ENCODE assay signal across 17 cellular contexts in the genomic region with DNA sequence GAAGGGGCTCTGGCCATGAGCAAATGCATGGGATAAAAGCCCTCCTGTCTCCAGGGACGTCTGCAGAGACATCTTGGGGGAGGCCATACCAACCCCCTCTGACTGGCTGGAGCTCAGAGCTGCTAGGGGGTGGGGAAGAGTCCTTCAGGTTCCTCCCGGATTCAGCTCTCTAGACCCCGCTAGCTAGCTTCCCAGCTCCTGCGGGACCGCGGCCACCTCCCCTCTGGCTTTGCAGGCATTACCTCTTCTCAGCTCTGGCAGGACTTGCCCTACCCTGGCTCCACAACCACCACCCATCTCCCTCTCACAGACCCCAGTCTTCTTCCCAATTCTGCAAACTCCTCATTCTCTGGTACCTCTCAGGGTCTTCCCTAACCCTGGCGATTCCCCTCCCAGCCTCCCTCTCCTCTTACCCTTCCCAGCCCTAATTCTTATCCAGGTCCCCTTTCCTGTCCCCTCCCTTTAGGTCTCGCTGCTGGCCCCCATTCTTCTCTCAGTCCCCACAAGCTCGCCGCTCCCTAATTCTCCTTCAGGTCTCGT. TPM values are rescaled to one million over a fixed set of nuclear protein-coding genes. Genes with fewer than 3 reads are reported as not detected.
DNase-seq lines count a peak whose midpoint lies in the region; ATAC-seq and TF ChIP-seq lines count a peak whose summit lies in the region.
"Had no signal": no experiment of that assay in that cellular context is flagged by ENCODE, and none has a peak within 500 bp of the region (broad histone marks: within the 10 kb centered on the region; RNA-seq: fewer than 3 reads in every experiment).

No MANE protein-coding gene starts in this region.

- no CpG with 5 or more reads among the region's 11 CpGs for WGBS in iPS DF 6.9 (ENCODE audit: insufficient coverage, insufficient read length)
- 9 to 17% methylated on average over 11 of the region's 11 CpGs for WGBS in tibial nerve, 2 donors

- DNase-seq in G401 (ENCODE audit: low spot score) (peak; percentile 58), T-helper 17 cell (no peak), iPS DF 6.9 (ENCODE audit: low read depth, low spot score) (no peak), neural crest cell (ENCODE audit: low read depth, low spot score) (no peak), tibial nerve (ENCODE audit: low spot score in 2 of 2) (no peak), amniotic stem cell (lab: John Stamatoyannopoulos, UW) (no peak), MV-4-11 (lab: John Stamatoyannopoulos, UW) (no peak)
- DNase-seq in naive thymus-derived CD4-positive, alpha-beta T cell, result no peak
- DNase-seq: activated CD4-positive, alpha-beta T cell treated with anti-CD3 and anti-CD28 coated beads for 1 hour; activated T-cell treated with anti-CD3 and anti-CD28 coated beads, Interleukin-2, amount 50 U/mL, for 1 hour; mesenchymal stem cell; NCI-H187 treated with DMSO at 0.1 percent for 48 hours; psoas muscle had no signal

- ATAC-seq in T-helper 17 cell, result no peak
- no peak for ATAC-seq in naive thymus-derived CD4-positive, alpha-beta T cell

- TF ChIP-seq EP300 in tibial nerve (IDR thresholded peaks at IDR 0.05), result no peak

- in situ Hi-C loops in G401 (cut with HindIII; ENCODE audit: low sequenced_read_pairs), result no loop called here

- TF ChIP-seq CTCF in neural crest cell (conservative IDR thresholded peaks at IDR 0.05) (no peak), tibial nerve (IDR thresholded peaks at IDR 0.05) (no peak)

- no peaks in the 10 kb centered on the region for H3K9me3 Mint-ChIP-seq in neural crest cell
- H3K9me3 Mint-ChIP-seq in naive thymus-derived CD4-positive, alpha-beta T cell, result peaks cover 0 to 6% (median 0%) of the 10 kb centered on the region in 11 donors
- H3K9me3 Mint-ChIP-seq: activated naive CD8-positive, alpha-beta T cell treated with anti-CD3 and anti-CD28 coated beads for 36 hours; T-helper 1 cell treated with Interleukin-12 subunit alpha and Interleukin-12 subunit beta and Interleukin-4 antibody, amounts not matched to agents 30 μg/mL and 1 μg/mL, for 36 hours had no signal

- H3K4me3 Mint-ChIP-seq in T-helper 17 cell (peak overlapping the region; percentile 19), neural crest cell (peak overlapping the region; percentile 65)
- H3K4me3 Mint-ChIP-seq in naive thymus-derived CD4-positive, alpha-beta T cell, result peak overlapping the region in 2 of 10 donors; percentile 49 to 52
- H3K4me3 Mint-ChIP-seq: activated naive CD8-positive, alpha-beta T cell treated with anti-CD3 and anti-CD28 coated beads for 36 hours; T-helper 1 cell treated with Interleukin-12 subunit alpha and Interleukin-12 subunit beta and Interleukin-4 antibody, amounts not matched to agents 30 μg/mL and 1 μg/mL, for 36 hours had no signal

- TF ChIP-seq POLR2A in tibial nerve (IDR thresholded peaks at IDR 0.05), result no peak

- H3K27me3 Mint-ChIP-seq in T-helper 17 cell, result peaks cover 81% of the 10 kb centered on the region
- peaks cover 79% of the 10 kb centered on the region for H3K27me3 Mint-ChIP-seq in neural crest cell (ENCODE audit: low read depth)
- peaks cover 62 to 78% (median 69%) of the 10 kb centered on the region in 5 donors for H3K27me3 Mint-ChIP-seq in naive thymus-derived CD4-positive, alpha-beta T cell

- no peaks in the 10 kb centered on the region; the same call in 1 of the 2 replicates for H3K4me1 ChIP-seq in iPS DF 6.9 (ENCODE audit: control insufficient read depth, insufficient read depth, low read length)
- peaks cover 0 to 6% (median 0%) of the 10 kb centered on the region in 4 donors for H3K4me1 ChIP-seq in tibial nerve
- no peaks in the 10 kb centered on the region for H3K4me1 ChIP-seq in naive thymus-derived CD4-positive, alpha-beta T cell (ENCODE audit: control insufficient read depth in 2 of 2, insufficient read depth in 2 of 2, low read length in 2 of 2)
- H3K4me1 ChIP-seq: BE2C, psoas muscle had no signal

- H3K27ac ChIP-seq in iPS DF 6.9 (ENCODE audit: low read length) (no peak overlapping the region), tibial nerve (no peak overlapping the region)
- H3K27ac ChIP-seq in naive thymus-derived CD4-positive, alpha-beta T cell (ENCODE audit: low read depth, low read length), result no peak overlapping the region
- H3K27ac ChIP-seq: psoas muscle had no signal

- POLR2A ChIA-PET in naive thymus-derived CD4-positive, alpha-beta T cell (lab: Charles Lee), result no interaction called here

- H3K4me3 ChIP-seq in iPS DF 6.9 (ENCODE audit: low read length) (peak overlapping the region; percentile 80; the same call in 1 of the 2 replicates), tibial nerve (no peak overlapping the region)
- H3K4me3 ChIP-seq in naive thymus-derived CD4-positive, alpha-beta T cell (ENCODE audit: low read length), result no peak overlapping the region

- H3K9me3 ChIP-seq in T-helper 17 cell (ENCODE audit: control insufficient read depth, low read length, poor library complexity, severe bottlenecking), result no peaks in the 10 kb centered on the region
- no peaks in the 10 kb centered on the region for H3K9me3 ChIP-seq in iPS DF 6.9 (ENCODE audit: control insufficient read depth, insufficient read depth, low read length)
- peaks cover 0 to 15% (median 0%) of the 10 kb centered on the region in 4 donors for H3K9me3 ChIP-seq in tibial nerve
- H3K9me3 ChIP-seq in naive thymus-derived CD4-positive, alpha-beta T cell (ENCODE audit: control insufficient read depth in 2 of 3, low read length in 3 of 3), result no peaks in the 10 kb centered on the region
- H3K9me3 ChIP-seq: BE2C, psoas muscle had no signal

- H3K4me1 Mint-ChIP-seq in T-helper 17 cell (peaks cover 7% of the 10 kb centered on the region), neural crest cell (peaks cover 14% of the 10 kb centered on the region)
- H3K4me1 Mint-ChIP-seq in naive thymus-derived CD4-positive, alpha-beta T cell, result peaks cover 0 to 7% (median 0%) of the 10 kb centered on the region in 7 donors
- H3K4me1 Mint-ChIP-seq: activated naive CD8-positive, alpha-beta T cell treated with anti-CD3 and anti-CD28 coated beads for 36 hours had no signal

- peaks cover 5% of the 10 kb centered on the region; the same call in 1 of the 2 replicates for H3K27me3 ChIP-seq in iPS DF 6.9 (ENCODE audit: control insufficient read depth, insufficient read depth, low read length)
- peaks cover 0 to 76% of the 10 kb centered on the region in 2 donors for H3K27me3 ChIP-seq in tibial nerve
- H3K27me3 ChIP-seq in naive thymus-derived CD4-positive, alpha-beta T cell (ENCODE audit: control insufficient read depth in 2 of 2, insufficient read depth in 2 of 2, low read length in 2 of 2), result peaks cover 0 to 4% of the 10 kb centered on the region in 2 donors

- CTCF ChIA-PET in naive thymus-derived CD4-positive, alpha-beta T cell (lab: Charles Lee), result no interaction called here

- intact Hi-C loops in naive thymus-derived CD4-positive, alpha-beta T cell (cut with micrococcal nuclease), result no loop called here

- H3K36me3 ChIP-seq in iPS DF 6.9 (ENCODE audit: control insufficient read depth, insufficient read depth, low read length) (no peaks in the 10 kb centered on the region; the same call in 1 of the 2 replicates), tibial nerve (peaks cover 0 to 6% (median 0%) of the 10 kb centered on the region in 3 donors)
- no peaks in the 10 kb centered on the region for H3K36me3 ChIP-seq in naive thymus-derived CD4-positive, alpha-beta T cell (ENCODE audit: control insufficient read depth in 2 of 3, insufficient read depth in 3 of 3, low read length in 3 of 3)
- H3K36me3 ChIP-seq: BE2C had no signal

- H3K27ac Mint-ChIP-seq in T-helper 17 cell (no peak overlapping the region), neural crest cell (ENCODE audit: unreplicated experiment) (no peak overlapping the region)
- H3K27ac Mint-ChIP-seq in naive thymus-derived CD4-positive, alpha-beta T cell, result no peak overlapping the region
- H3K27ac Mint-ChIP-seq: activated naive CD8-positive, alpha-beta T cell treated with anti-CD3 and anti-CD28 coated beads for 36 hours; T-helper 1 cell treated with Interleukin-12 subunit alpha and Interleukin-12 subunit beta and Interleukin-4 antibody, amounts not matched to agents 30 μg/mL and 1 μg/mL, for 36 hours had no signal

- peaks cover 3% of the 10 kb centered on the region for H3K36me3 Mint-ChIP-seq in T-helper 17 cell (ENCODE audit: low read depth)
- H3K36me3 Mint-ChIP-seq in neural crest cell (ENCODE audit: low read depth), result no peaks in the 10 kb centered on the region
- H3K36me3 Mint-ChIP-seq in naive thymus-derived CD4-positive, alpha-beta T cell, result peaks cover 0 to 4% (median 0%) of the 10 kb centered on the region in 5 donors
- H3K36me3 Mint-ChIP-seq: activated naive CD8-positive, alpha-beta T cell treated with anti-CD3 and anti-CD28 coated beads for 36 hours had no signal

RNA-seq across cellular contexts. Expression of a gene that starts 0.8 kb away (rescaled TPM):
- not detected in 2 replicates for total RNA-seq in G401 (2014; rRNA removed; shearing (Covaris generic))
- total RNA-seq in T-helper 17 cell (under 1 TPM in 1 of 2 donors, not detected in 1; 0.89 TPM), neural crest cell (1.7 TPM in 2 replicates), tibial nerve (under 1 TPM in 2 of 4 donors, not detected in 2; 0.21 to 0.44 TPM)
- total RNA-seq in naive thymus-derived CD4-positive, alpha-beta T cell, result not detected
- not detected for polyA plus RNA-seq in naive thymus-derived CD4-positive, alpha-beta T cell
- total RNA-seq: activated naive CD8-positive, alpha-beta T cell treated with anti-CD3 and anti-CD28 coated beads for 36 hours; LHCN-M2 had no signal
